In the genomic region with DNA sequence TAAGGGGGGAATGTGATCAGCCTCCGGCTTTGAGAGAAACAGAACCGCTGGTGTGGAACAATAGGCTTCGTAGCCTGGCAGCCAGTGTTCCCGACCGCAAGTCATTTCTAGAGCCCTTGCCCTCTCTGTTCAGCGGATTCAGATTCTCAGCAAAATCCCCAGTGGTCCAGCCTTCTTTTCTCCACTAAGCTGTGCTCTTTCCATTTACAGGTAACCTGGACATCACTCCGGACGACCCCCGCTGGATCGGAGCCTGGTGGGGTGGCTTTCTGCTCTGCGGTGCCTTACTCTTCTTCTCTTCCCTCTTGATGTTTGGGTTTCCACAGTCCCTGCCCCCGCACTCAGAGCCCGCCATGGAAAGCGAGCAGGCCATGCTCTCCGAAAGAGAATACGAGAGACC, we compare ENCODE assay signal across 27 cellular contexts.
"Had no signal": no experiment of that assay in that cellular context is flagged by ENCODE, and none has a peak within 500 bp of the region (broad histone marks: within the 10 kb centered on the region; RNA-seq: fewer than 3 reads in every experiment).

No MANE protein-coding gene starts in this region.

- H3K27me3 Mint-ChIP-seq: activated naive CD4-positive, alpha-beta T cell treated with anti-CD3 and anti-CD28 coated beads, Interleukin-2, amount 10 ng/mL, durations not matched to agents 7 days and 5 days; activated naive CD8-positive, alpha-beta T cell treated with anti-CD3 and anti-CD28 coated beads, Interleukin-2, amount 10 ng/mL, durations not matched to agents 7 days and 5 days; naive thymus-derived CD4-positive, alpha-beta T cell; stimulated activated naive CD8-positive, alpha-beta T cell treated with anti-CD3 and anti-CD28 coated beads, Interleukin-15, amount 100 ng/mL, for 72 hours had no signal

- ATAC-seq: activated CD4-positive, CD25-positive, alpha-beta regulatory T cell treated with anti-CD3 and anti-CD28 coated beads, Interleukin-2, amount 50 U/mL, for 24 hours; gastrocnemius medialis; left colon; naive thymus-derived CD4-positive, alpha-beta T cell; stimulated activated effector memory CD8-positive, alpha-beta T cell treated with anti-CD3 and anti-CD28 coated beads, Interleukin-12 subunit alpha, Interleukin-12 subunit beta, amount 100 ng/mL, for 72 hours; stimulated activated naive CD8-positive, alpha-beta T cell treated with anti-CD3 and anti-CD28 coated beads, Interleukin-15, amount 100 ng/mL, for 72 hours; upper lobe of right lung had no signal

- H3K9me3 Mint-ChIP-seq: activated naive CD4-positive, alpha-beta T cell treated with anti-CD3 and anti-CD28 coated beads, Interleukin-2, amount 10 ng/mL, durations not matched to agents 7 days and 5 days; activated T-helper 1 cell treated with anti-CD3 and anti-CD28 coated beads, Interleukin-12 subunit alpha, Interleukin-12 subunit beta, Interleukin-2, Interleukin-4 antibody, amounts not matched to agents 30 ng/mL and 10 ng/mL and 1 ng/mL, durations not matched to agents 14 hours and 24 hours and 36 hours; naive thymus-derived CD4-positive, alpha-beta T cell; stimulated activated effector memory CD8-positive, alpha-beta T cell treated with anti-CD3 and anti-CD28 coated beads, Interleukin-12 subunit alpha, Interleukin-12 subunit beta, amount 100 ng/mL, for 72 hours; stimulated activated naive CD8-positive, alpha-beta T cell treated with anti-CD3 and anti-CD28 coated beads, Interleukin-15, amount 100 ng/mL, for 72 hours; T-helper 1 cell treated with Interleukin-12 subunit alpha and Interleukin-12 subunit beta and Interleukin-4 antibody, amounts not matched to agents 30 μg/mL and 1 μg/mL, for 36 hours had no signal

- H3K36me3 Mint-ChIP-seq: stimulated activated effector memory CD8-positive, alpha-beta T cell treated with anti-CD3 and anti-CD28 coated beads, Interleukin-12 subunit alpha, Interleukin-12 subunit beta, amount 100 ng/mL, for 72 hours had no signal

- H3K27ac Mint-ChIP-seq: activated naive CD4-positive, alpha-beta T cell treated with anti-CD3 and anti-CD28 coated beads, Interleukin-2, amount 10 ng/mL, durations not matched to agents 7 days and 5 days; activated naive CD8-positive, alpha-beta T cell treated with anti-CD3 and anti-CD28 coated beads, Interleukin-2, amount 10 ng/mL, durations not matched to agents 7 days and 5 days; activated T-helper 1 cell treated with anti-CD3 and anti-CD28 coated beads, Interleukin-12 subunit alpha, Interleukin-12 subunit beta, Interleukin-2, Interleukin-4 antibody, amounts not matched to agents 30 ng/mL and 10 ng/mL and 1 ng/mL, durations not matched to agents 14 hours and 24 hours and 36 hours; stimulated activated effector memory CD8-positive, alpha-beta T cell treated with anti-CD3 and anti-CD28 coated beads, Interleukin-12 subunit alpha, Interleukin-12 subunit beta, amount 100 ng/mL, for 72 hours; T-helper 1 cell treated with Interleukin-12 subunit alpha and Interleukin-12 subunit beta and Interleukin-4 antibody, amounts not matched to agents 30 μg/mL and 1 μg/mL, for 36 hours had no signal

- H3K4me3 Mint-ChIP-seq: activated naive CD4-positive, alpha-beta T cell treated with anti-CD3 and anti-CD28 coated beads, Interleukin-2, amount 10 ng/mL, durations not matched to agents 7 days and 5 days; activated naive CD8-positive, alpha-beta T cell treated with anti-CD3 and anti-CD28 coated beads, Interleukin-2, amount 10 ng/mL, durations not matched to agents 7 days and 5 days; activated T-helper 1 cell treated with anti-CD3 and anti-CD28 coated beads, Interleukin-12 subunit alpha, Interleukin-12 subunit beta, Interleukin-2, Interleukin-4 antibody, amounts not matched to agents 30 ng/mL and 10 ng/mL and 1 ng/mL, durations not matched to agents 14 hours and 24 hours and 36 hours; naive thymus-derived CD4-positive, alpha-beta T cell; stimulated activated effector memory CD8-positive, alpha-beta T cell treated with anti-CD3 and anti-CD28 coated beads, Interleukin-12 subunit alpha, Interleukin-12 subunit beta, amount 100 ng/mL, for 72 hours; stimulated activated naive CD8-positive, alpha-beta T cell treated with anti-CD3 and anti-CD28 coated beads, Interleukin-15, amount 100 ng/mL, for 72 hours; T-helper 1 cell treated with Interleukin-12 subunit alpha and Interleukin-12 subunit beta and Interleukin-4 antibody, amounts not matched to agents 30 μg/mL and 1 μg/mL, for 36 hours had no signal

- DNase-seq: activated CD4-positive, alpha-beta T cell treated with anti-CD3 and anti-CD28 coated beads for 48 hours; activated CD4-positive, alpha-beta T cell treated with anti-CD3 and anti-CD28 coated beads, Interleukin-2, amount 50 U/mL, for 48 hours; activated CD8-positive, alpha-beta memory T cell treated with anti-CD3 and anti-CD28 coated beads for 24 hours; activated gamma-delta T cell; activated naive CD4-positive, alpha-beta T cell treated with anti-CD3 and anti-CD28 coated beads, Interleukin-2, amount 10 ng/mL, durations not matched to agents 7 days and 5 days; activated naive CD8-positive, alpha-beta T cell treated with anti-CD3 and anti-CD28 coated beads, Interleukin-2, amount 10 ng/mL, durations not matched to agents 7 days and 5 days; brain microvascular endothelial cell; dorsolateral prefrontal cortex; effector memory CD4-positive, alpha-beta T cell; erythroblast; gastrocnemius medialis; glutamatergic neuron; islet precursor cell; left colon; midbrain; naive thymus-derived CD4-positive, alpha-beta T cell; sigmoid colon; small intestine; stimulated activated CD4-positive, alpha-beta T cell treated with anti-CD3 and anti-CD28 coated beads, Interleukin-4, amount 100 ng/mL, for 24 hours; stimulated activated naive CD8-positive, alpha-beta T cell treated with anti-CD3 and anti-CD28 coated beads, Interleukin-15, amount 100 ng/mL, for 72 hours; T-helper 9 cell; thyroid gland; upper lobe of right lung had no signal
